18 cellular contexts compared by ENCODE assay signal in genomic region chr2:23673830-23674679, GRCh38.
DNase-seq lines count a peak whose midpoint lies in the region; FAIRE-seq and TF ChIP-seq lines count a peak whose summit lies in the region.
"Had no signal": no experiment of that assay in that cellular context is flagged by ENCODE, and none has a peak within 500 bp of the region (broad histone marks: within the 10 kb centered on the region; RNA-seq: fewer than 3 reads in every experiment).

No MANE protein-coding gene starts in this region.

- H3K27ac ChIP-seq in neuronal stem cell (replicated peaks; ENCODE audit: low read length) = no peak overlapping the region
- H3K27ac ChIP-seq: coronary artery, HL-60 had no signal

- H3K4me1 Mint-ChIP-seq in activated naive CD4-positive, alpha-beta T cell treated with anti-CD3 and anti-CD28 coated beads for 36 hours (ENCODE audit: low read depth) = no peaks in the 10 kb centered on the region

- H3K9me3 ChIP-seq in neuronal stem cell (replicated peaks in 1 of 2; ENCODE audit: control insufficient read depth in 2 of 2, insufficient read depth in 1 of 2, low read depth in 1 of 2, low read length in 2 of 2) = peaks cover 4 to 11% of the 10 kb centered on the region in 2 donors
- H3K9me3 ChIP-seq: BE2C had no signal

- H4K8ac ChIP-seq in neuronal stem cell (ENCODE audit: low read depth, low read length) = no peak overlapping the region

- H3K4me1 ChIP-seq in neuronal stem cell (ENCODE audit: control insufficient read depth in 2 of 2, insufficient read depth in 1 of 2, low read depth in 1 of 2, low read length in 2 of 2) = peaks cover 0 to 3% of the 10 kb centered on the region in 2 donors

- peaks cover 3% of the 10 kb centered on the region for H3K36me3 Mint-ChIP-seq in activated naive CD4-positive, alpha-beta T cell treated with anti-CD3 and anti-CD28 coated beads for 36 hours (ENCODE audit: low read depth)
- H3K36me3 Mint-ChIP-seq: activated naive CD8-positive, alpha-beta T cell had no signal

- CTCF ChIA-PET in activated naive CD4-positive, alpha-beta T cell treated with anti-CD3 and anti-CD28 coated beads for 36 hours (lab: Charles Lee) = no interaction called here

- H3K27ac Mint-ChIP-seq in activated naive CD4-positive, alpha-beta T cell treated with anti-CD3 and anti-CD28 coated beads for 36 hours = no peak overlapping the region
- H3K27ac Mint-ChIP-seq: activated naive CD8-positive, alpha-beta T cell had no signal

- H2BK12ac ChIP-seq in neuronal stem cell (ENCODE audit: low read length) = no peak overlapping the region

- H3K9me3 Mint-ChIP-seq in activated naive CD4-positive, alpha-beta T cell treated with anti-CD3 and anti-CD28 coated beads for 36 hours = no peaks in the 10 kb centered on the region

- H2AK5ac ChIP-seq in neuronal stem cell (ENCODE audit: low read depth, low read length) = no peak overlapping the region

- H4K91ac ChIP-seq in neuronal stem cell (ENCODE audit: low read depth, low read length, poor library complexity) = no peak overlapping the region

- H3K36me3 ChIP-seq in neuronal stem cell (replicated peaks in 1 of 2; ENCODE audit: control insufficient read depth in 2 of 2, insufficient read depth in 2 of 2, low read length in 2 of 2) = peaks cover 0 to 2% of the 10 kb centered on the region in 2 donors
- H3K36me3 ChIP-seq: BE2C had no signal

- H3K4me2 ChIP-seq in neuronal stem cell (ENCODE audit: insufficient read depth, low read length, poor library complexity, severe bottlenecking) = no peak overlapping the region

- peak; percentile 18 for DNase-seq in activated naive CD4-positive, alpha-beta T cell treated with anti-CD3 and anti-CD28 coated beads for 36 hours
- no peak for DNase-seq in activated naive CD4-positive, alpha-beta T cell treated with Interleukin-2 at 50 U/mL for 16 hours
- DNase-seq in LHCN-M2 (ENCODE audit: low read depth) = peak; percentile 13
- DNase-seq in astrocyte of the hippocampus (ENCODE audit: low read depth, low spot score) = peak; percentile 29
- DNase-seq in neuronal stem cell (ENCODE audit: low spot score) = peak; percentile 44
- DNase-seq in activated T-cell treated with anti-CD3 and anti-CD28 coated beads, Interleukin-2, amount 50 U/mL, for 1 hour = no peak
- DNase-seq in GM12892 (ENCODE audit: insufficient read length) = no peak
- DNase-seq in NCI-H82 (lab: John Stamatoyannopoulos, UW) = no peak
- DNase-seq: activated CD8-positive, alpha-beta memory T cell treated with anti-CD3 and anti-CD28 coated beads for 24 hours; BE2C; NCI-H1436 treated with DMSO at 0.1 percent for 48 hours; NCI-H526 treated with DMSO at 0.1 percent for 48 hours; retina; SW 1271 had no signal

- TF ChIP-seq POLR2A in GM12892 (IDR thresholded peaks at IDR 0.05; ENCODE audit: low read depth, low read length) = no peak

- intact Hi-C loops in activated naive CD4-positive, alpha-beta T cell treated with anti-CD3 and anti-CD28 coated beads for 36 hours (cut with micrococcal nuclease) = no loop called here

- no peak overlapping the region for H3K4ac ChIP-seq in neuronal stem cell (ENCODE audit: low read length)

- no peaks in the 10 kb centered on the region for H3K27me3 Mint-ChIP-seq in activated naive CD4-positive, alpha-beta T cell treated with anti-CD3 and anti-CD28 coated beads for 36 hours (ENCODE audit: low read depth)
- H3K27me3 Mint-ChIP-seq: activated naive CD8-positive, alpha-beta T cell had no signal

- no peaks in the 10 kb centered on the region for H3K79me1 ChIP-seq in neuronal stem cell (ENCODE audit: low read depth, low read length)

- peak overlapping the region in 1 of 2 donors; percentile 65 for H3K4me3 ChIP-seq in neuronal stem cell (ENCODE audit: low read length in 2 of 2)
- H3K4me3 ChIP-seq: coronary artery had no signal

- H3K18ac ChIP-seq in neuronal stem cell (ENCODE audit: low read length) = no peak overlapping the region

- H3K9ac ChIP-seq in neuronal stem cell (ENCODE audit: low read depth, low read length, poor library complexity) = no peak overlapping the region

- FAIRE-seq in GM12892 (lab: Jason Lieb, UNC) = no peak
- FAIRE-seq: G401.6 had no signal

- no peaks in the 10 kb centered on the region for H3K27me3 ChIP-seq in neuronal stem cell (ENCODE audit: control insufficient read depth in 3 of 3, insufficient read depth in 3 of 3, low read depth in 1 of 3, low read length in 3 of 3)
- H3K27me3 ChIP-seq: BE2C had no signal

- H2BK120ac ChIP-seq in neuronal stem cell (ENCODE audit: low read depth, low read length) = no peak overlapping the region

- H2AFZ ChIP-seq in neuronal stem cell (ENCODE audit: low read length) = no peak overlapping the region

- no peak overlapping the region for H3K23ac ChIP-seq in neuronal stem cell (ENCODE audit: low read depth, low read length, poor library complexity)

- H2BK5ac ChIP-seq in neuronal stem cell (ENCODE audit: low read length) = no peak overlapping the region

- H3K14ac ChIP-seq in neuronal stem cell (ENCODE audit: low read length) = no peak overlapping the region

- H3K4me3 Mint-ChIP-seq in activated naive CD4-positive, alpha-beta T cell treated with anti-CD3 and anti-CD28 coated beads for 36 hours = no peak overlapping the region
- H3K4me3 Mint-ChIP-seq: activated naive CD8-positive, alpha-beta T cell had no signal

- no CpG with 5 or more reads among the region's 12 CpGs for WGBS in neuronal stem cell (ENCODE audit: extremely low coverage in 2 of 2, insufficient read length in 2 of 2, insufficient replicate concordance in 1 of 2), 2 donors

- H2BK15ac ChIP-seq in neuronal stem cell (ENCODE audit: low read length) = no peak overlapping the region

Comparison
In these comparisons a context has a peak if more than half of its experiments do, and no peak if none do; other contexts are left out.
1. DNase-seq: peak in activated naive CD4-positive, alpha-beta T cell treated with anti-CD3 and anti-CD28 coated beads for 36 hours (single experiment), LHCN-M2 (single experiment), astrocyte of the hippocampus (single experiment) and neuronal stem cell (single experiment); none in activated naive CD4-positive, alpha-beta T cell treated with Interleukin-2 at 50 U/mL for 16 hours (single experiment), activated T-cell treated with anti-CD3 and anti-CD28 coated beads, Interleukin-2, amount 50 U/mL, for 1 hour (single experiment), GM12892 (single experiment) and NCI-H82 (single experiment).